ENCODE assay signal across 9 cellular contexts in genomic region chr9:129557192-129558036, GRCh38.
DNase-seq lines count a peak whose midpoint lies in the region; ATAC-seq and TF ChIP-seq lines count a peak whose summit lies in the region.
"Had no signal": no experiment of that assay in that cellular context is flagged by ENCODE, and none has a peak within 500 bp of the region (broad histone marks: within the 10 kb centered on the region; RNA-seq: fewer than 3 reads in every experiment).

No MANE protein-coding gene starts in this region.

- H3K36me3 Mint-ChIP-seq in progenitor cell of endocrine pancreas (ENCODE audit: insufficient read depth) = no peaks in the 10 kb centered on the region
- H3K36me3 Mint-ChIP-seq in activated T-cell treated with anti-CD3 and anti-CD28 coated beads, Interleukin-2, amount 50 U/mL, for 72 hours (ENCODE audit: insufficient read depth in 2 of 2) = no peaks in the 10 kb centered on the region

- in situ Hi-C loops in Panc1 (cut with HindIII; ENCODE audit: low pct_unique_long_range_greater_than_20kb, low sequenced_read_pairs) = no loop called here

- no peaks in the 10 kb centered on the region for H3K9me3 Mint-ChIP-seq in progenitor cell of endocrine pancreas (ENCODE audit: low read depth)
- no peaks in the 10 kb centered on the region for H3K9me3 Mint-ChIP-seq in activated T-cell treated with anti-CD3 and anti-CD28 coated beads, Interleukin-2, amount 50 U/mL, for 72 hours

- H3K27me3 Mint-ChIP-seq in progenitor cell of endocrine pancreas = no peaks in the 10 kb centered on the region
- no peaks in the 10 kb centered on the region for H3K27me3 Mint-ChIP-seq in activated T-cell treated with anti-CD3 and anti-CD28 coated beads, Interleukin-2, amount 50 U/mL, for 72 hours (ENCODE audit: low read depth)

- H3K36me3 ChIP-seq in H7 (replicated peaks; ENCODE audit: control insufficient read depth, insufficient read depth, low read length) (no peaks in the 10 kb centered on the region), Panc1 (ENCODE audit: control insufficient read depth, insufficient read depth, low read length) (no peaks in the 10 kb centered on the region)

- H3K27ac Mint-ChIP-seq in progenitor cell of endocrine pancreas = peak overlapping the region; percentile 98
- no peak overlapping the region for H3K27ac Mint-ChIP-seq in activated T-cell treated with anti-CD3 and anti-CD28 coated beads, Interleukin-2, amount 50 U/mL, for 72 hours

- CTCF ChIA-PET in Panc1 (lab: Charles Lee) = no interaction called here

- intact Hi-C loops in Panc1 (cut with micrococcal nuclease; ENCODE audit: unreplicated experiment) = no loop called here

- peak; percentile 56; the same call in 1 of the 2 replicates for ATAC-seq in Panc1
- no peak for ATAC-seq in activated T-cell treated with anti-CD3 and anti-CD28 coated beads, Interleukin-2, amount 50 U/mL, for 72 hours (replicated peaks in 1 of 2)
- no peak for ATAC-seq in HG03135 (IDR thresholded peaks at IDR 0.05; ENCODE audit: unreplicated experiment)
- no peak for ATAC-seq in GM19452 (IDR thresholded peaks at IDR 0.05; ENCODE audit: unreplicated experiment)

- H3K27ac ChIP-seq in Panc1 (ENCODE audit: low read length) = peak overlapping the region; percentile 68

- H3K4me1 Mint-ChIP-seq in progenitor cell of endocrine pancreas (ENCODE audit: low read depth) = peaks cover 52% of the 10 kb centered on the region
- H3K4me1 Mint-ChIP-seq in activated T-cell treated with anti-CD3 and anti-CD28 coated beads, Interleukin-2, amount 50 U/mL, for 72 hours (ENCODE audit: low read depth) = no peaks in the 10 kb centered on the region

- no peaks in the 10 kb centered on the region for H3K9me3 ChIP-seq in Panc1 (ENCODE audit: control insufficient read depth, insufficient read depth, low read depth, low read length)

- peak overlapping the region; percentile 26 for H3K4me3 ChIP-seq in H7 (ENCODE audit: insufficient read depth, low read depth, low read length)
- no peak overlapping the region for H3K4me3 ChIP-seq in Panc1 (ENCODE audit: low read depth in 2 of 2, low read length in 2 of 2)

- H3K4me3 Mint-ChIP-seq in progenitor cell of endocrine pancreas (ENCODE audit: low read depth) = peak overlapping the region; percentile 3
- no peak overlapping the region for H3K4me3 Mint-ChIP-seq in activated T-cell treated with anti-CD3 and anti-CD28 coated beads, Interleukin-2, amount 50 U/mL, for 72 hours

- no TSS peak for BruUV-seq in Panc1 (replicated peaks; lab: Mats Ljungman, UMichigan)

- peaks cover 11% of the 10 kb centered on the region for H3K4me1 ChIP-seq in Panc1 (ENCODE audit: control insufficient read depth, insufficient read depth, low read length)

- no peak for TF ChIP-seq CTCF in Panc1 (IDR thresholded peaks at IDR 0.05)
- TF ChIP-seq CTCF in progenitor cell of endocrine pancreas (IDR thresholded peaks at IDR 0.05; ENCODE audit: unreplicated experiment) = no peak

- H3K27me3 ChIP-seq in H7 (ENCODE audit: control insufficient read depth, insufficient read depth, low read length) (no peaks in the 10 kb centered on the region; the same call in 1 of the 2 replicates), Panc1 (ENCODE audit: control insufficient read depth, insufficient read depth, low read length) (no peaks in the 10 kb centered on the region)

- POLR2A ChIA-PET in Panc1 (lab: Charles Lee) = no interaction called here

- peak; percentile 98 for DNase-seq in H7
- DNase-seq in Panc1 (ENCODE audit: low read depth, low spot score) = no peak
- DNase-seq in glomerular visceral epithelial cell (ENCODE audit: extremely low spot score) = peak; percentile 64
- peak; percentile 72 for DNase-seq in progenitor cell of endocrine pancreas (ENCODE audit: low spot score, unreplicated experiment)
- no peak for DNase-seq in activated T-cell treated with anti-CD3 and anti-CD28 coated beads, Interleukin-2, amount 50 U/mL, for 72 hours
- DNase-seq in stimulated activated naive CD4-positive, alpha-beta T cell (lab: John Stamatoyannopoulos, UW) = no peak
- DNase-seq: NCI-H1105 had no signal

Comparison
In these comparisons a context has a peak if more than half of its experiments do, and no peak if none do; other contexts are left out.
1. DNase-seq: peak in H7 (single experiment), glomerular visceral epithelial cell (single experiment) and progenitor cell of endocrine pancreas (single experiment); none in Panc1 (single experiment), activated T-cell treated with anti-CD3 and anti-CD28 coated beads, Interleukin-2, amount 50 U/mL, for 72 hours (0 of 2) and stimulated activated naive CD4-positive, alpha-beta T cell (0 of 6).